8 cellular contexts compared by ENCODE assay signal in the genomic region with DNA sequence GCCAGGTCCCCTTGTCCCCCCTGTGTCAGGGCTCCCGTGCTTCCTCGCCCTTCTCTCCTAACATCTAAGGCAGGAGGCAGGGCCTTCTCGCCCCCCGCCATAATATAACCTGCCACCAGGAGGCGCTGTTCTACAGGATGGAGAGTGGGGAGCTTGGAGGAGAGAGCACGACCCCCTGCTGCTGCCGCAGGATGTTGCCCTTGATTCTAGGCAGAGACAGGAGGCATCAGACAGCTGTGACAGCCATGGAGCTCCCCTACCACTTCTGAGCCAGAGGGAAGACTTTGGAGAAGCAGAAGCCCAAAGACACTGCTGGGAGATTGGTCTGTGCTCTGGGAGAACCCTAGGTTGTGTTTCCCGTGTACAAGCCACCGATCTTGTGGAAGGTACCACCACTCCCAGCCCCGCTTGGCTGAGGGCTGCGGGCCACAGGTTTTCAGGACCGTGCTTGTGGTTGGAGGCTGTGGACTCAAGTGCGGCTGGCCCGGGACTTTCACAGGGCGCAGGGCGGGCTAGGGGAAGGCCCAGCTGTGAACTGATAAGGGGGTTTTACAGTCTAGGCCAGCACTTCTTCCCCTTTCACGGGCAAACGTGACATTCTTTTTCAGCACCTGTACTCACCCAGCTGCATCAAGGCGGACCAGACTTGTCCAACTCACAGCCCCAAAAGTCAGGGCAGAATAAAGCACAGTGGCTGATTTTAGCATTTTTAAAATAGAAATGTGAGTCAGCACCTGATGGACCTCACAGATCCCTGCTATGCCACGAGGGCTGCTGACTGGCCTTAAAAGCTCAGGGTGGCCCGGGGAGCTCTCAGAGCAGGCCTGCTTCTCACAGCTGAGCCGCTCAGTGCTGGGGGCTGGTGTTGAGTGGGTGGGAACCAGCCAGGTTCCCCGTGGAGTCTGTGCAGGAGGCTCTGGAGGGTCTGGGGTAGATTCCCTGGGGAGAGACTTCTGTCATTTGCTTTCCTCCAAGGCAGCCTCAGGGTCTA. TPM values are rescaled to one million over a fixed set of nuclear protein-coding genes. Genes with fewer than 3 reads are reported as not detected.
DNase-seq lines count a peak whose midpoint lies in the region; ATAC-seq and TF ChIP-seq lines count a peak whose summit lies in the region.

No MANE protein-coding gene starts in this region.

- no peak overlapping the region for H3K18ac ChIP-seq in IMR-90 (ENCODE audit: low read depth, low read length)

- H3K4ac ChIP-seq in IMR-90 (ENCODE audit: low read depth, low read length): no peak overlapping the region

- peak; percentile 69 for TF ChIP-seq RAD21 in IMR-90 (IDR thresholded peaks at IDR 0.05; ENCODE audit: low read length)

- BruUV-seq in IMR-90 (replicated peaks; lab: Mats Ljungman, UMichigan): no TSS peak

- CTCF ChIA-PET in IMR-90 (lab: Yijun Ruan, JAX): interaction anchor here (0.5 to 1.5 kb wide), 3 partner anchors 8 to 575 kb away, joined by 3 to 4 read pairs (median 3); no protein-coding TSS in a partner anchor

- no peak overlapping the region for H2BK15ac ChIP-seq in IMR-90 (ENCODE audit: low read depth, low read length)

- POLR2A ChIA-PET in IMR-90 (lab: Charles Lee; ENCODE audit: unreplicated experiment): no interaction called here

- H3K4me3 ChIP-seq in IMR-90 (ENCODE audit: insufficient read depth, low read depth, low read length): no peak overlapping the region

- no peak overlapping the region for H3K27ac ChIP-seq in IMR-90 (ENCODE audit: insufficient read depth, low read length)

- H4K5ac ChIP-seq in IMR-90 (ENCODE audit: low read depth, low read length): no peak overlapping the region

- no peak overlapping the region for H3K14ac ChIP-seq in IMR-90 (replicated peaks; ENCODE audit: low read depth, low read length)

- no peak for TF ChIP-seq POLR2A in IMR-90 (IDR thresholded peaks at IDR 0.05; ENCODE audit: low read depth, low read length)

- H3K36me3 ChIP-seq in IMR-90 (ENCODE audit: control insufficient read depth, insufficient read depth, low read length): no peaks in the 10 kb centered on the region

- H2AK9ac ChIP-seq in IMR-90 (replicated peaks; ENCODE audit: low read depth, low read length, poor library complexity): peak overlapping the region; percentile 70

- ATAC-seq in GM21723 (IDR thresholded peaks at IDR 0.05; ENCODE audit: unreplicated experiment) (peak; percentile 93), IMR-90 (ENCODE audit: low read depth) (peak; percentile 73), Right ventricle myocardium superior (ENCODE audit: poor library complexity) (peak; percentile 38)

- peak overlapping the region; percentile 77 for H2AFZ ChIP-seq in IMR-90 (replicated peaks; ENCODE audit: low read length, poor library complexity)

- no peak overlapping the region for H4K91ac ChIP-seq in IMR-90 (ENCODE audit: insufficient read depth, low read depth, low read length)

- peak; percentile 16 for DNase-seq in G401 (ENCODE audit: low spot score)
- DNase-seq in IMR-90: peak; percentile 37
- peak; percentile 67 for DNase-seq in SIG-M5 treated with dmso at 0.1 percent for 504 hours (lab: John Stamatoyannopoulos, UW; ENCODE audit: unreplicated experiment)
- peak; percentile 97 for DNase-seq in activated effector memory CD4-positive, alpha-beta T cell treated with anti-CD3 and anti-CD28 coated beads, Interleukin-2, amount 50 U/mL, for 16 hours
- peak; percentile 70 for DNase-seq in Right ventricle myocardium superior
- DNase-seq in renal cortical epithelial cell (ENCODE audit: low read depth): peak; percentile 18
- no peak for DNase-seq in cerebellar nuclear complex (lab: John Stamatoyannopoulos, UW)

- no peak overlapping the region for H4K8ac ChIP-seq in IMR-90 (ENCODE audit: low read depth in 2 of 2, low read length in 2 of 2)

- H3K9me3 ChIP-seq in IMR-90 (ENCODE audit: control insufficient read depth, insufficient read depth, low read length): no peaks in the 10 kb centered on the region

- peak; percentile 68 for TF ChIP-seq CTCF in IMR-90 (conservative IDR thresholded peaks at IDR 0.05; ENCODE audit: low read depth, low read length)

- dilution Hi-C loops in IMR-90 (cut with HindIII; ENCODE audit: low sequenced_read_pairs, unreplicated experiment): no loop called here

- H2AK5ac ChIP-seq in IMR-90 (ENCODE audit: low read depth, low read length): no peak overlapping the region

- no peaks in the 10 kb centered on the region for H3K4me1 ChIP-seq in IMR-90 (ENCODE audit: control insufficient read depth, insufficient read depth, low read length)

- H3K9me1 ChIP-seq in IMR-90 (ENCODE audit: insufficient read depth, low read length): peaks cover 2% of the 10 kb centered on the region; the same call in 1 of the 2 replicates

- no peak overlapping the region for H2BK20ac ChIP-seq in IMR-90 (ENCODE audit: low read depth, low read length)

- H3K4me2 ChIP-seq in IMR-90 (ENCODE audit: low read depth, low read length): no peak overlapping the region

- WGBS in IMR-90 (ENCODE audit: extremely low coverage in 2 of 2, insufficient read length in 1 of 2), 2 experiments: 49% methylated on average over 8 of the region's 23 CpGs; no CpG with 5 or more reads in 1 of the 2 experiments

- H3K79me1 ChIP-seq in IMR-90 (ENCODE audit: low read depth in 1 of 2, low read length in 2 of 2): no peaks in the 10 kb centered on the region

- in situ Hi-C loops in G401 (cut with HindIII; ENCODE audit: low sequenced_read_pairs): no loop called here
- in situ Hi-C loops in IMR-90 (cut with MboI; ENCODE audit: low sequenced_read_pairs): no loop called here

- H3K27me3 ChIP-seq in IMR-90 (ENCODE audit: control insufficient read depth, insufficient read depth, low read length): peaks cover 7% of the 10 kb centered on the region

- no peaks in the 10 kb centered on the region for H4K20me1 ChIP-seq in IMR-90 (ENCODE audit: insufficient read depth, low read length)

- H3K9ac ChIP-seq in IMR-90 (ENCODE audit: low read depth, low read length): no peak overlapping the region

- H2BK5ac ChIP-seq in IMR-90 (ENCODE audit: low read depth, low read length, poor library complexity, severe bottlenecking): no peak overlapping the region

- no peak overlapping the region for H2BK120ac ChIP-seq in IMR-90 (ENCODE audit: low read depth, low read length)

- no peak overlapping the region for H3K56ac ChIP-seq in IMR-90 (ENCODE audit: extremely low read depth, insufficient read depth, low read length)

- no peak overlapping the region for H3K23ac ChIP-seq in IMR-90 (ENCODE audit: low read depth, low read length)

- intact Hi-C loops in IMR-90 (cut with micrococcal nuclease) (loop anchor here (5.0 kb wide), 1 partner anchor 126 kb away; no protein-coding TSS in a partner anchor), Right ventricle myocardium superior (cut with DNase I) (no loop called here)

TF ChIP-seq in IMR-90, 13 proteins besides CTCF, POLR2A, EP300 and RAD21:
- TF ChIP-seq FOS (IDR thresholded peaks at IDR 0.05; ENCODE audit: low read depth, low read length) (no peak), MAZ (IDR thresholded peaks at IDR 0.05; ENCODE audit: borderline replicate concordance, low read depth, low read length) (peak; percentile 39; the same call in 1 of the 2 replicates), SMC3 (IDR thresholded peaks at IDR 0.05; ENCODE audit: low read depth, low read length) (peak; percentile 31)

RNA-seq across cellular contexts. Expression of gene TIGIT, which starts 2.6 kb away (rescaled TPM):
- not detected in 2 replicates for total RNA-seq in G401 (2014; rRNA removed; shearing (Covaris generic))
- total RNA-seq in IMR-90 (2012; rRNA removed) (not detected in 2 replicates), Right ventricle myocardium superior (not detected), renal cortical epithelial cell (not detected in 2 replicates)
- not detected in 2 replicates for polyA plus RNA-seq in IMR-90 (2012; rRNA removed)
- polyA plus RNA-seq in IMR-90 (2012; cell fraction: cytosol; rRNA removed): not detected in 2 replicates
- polyA plus RNA-seq in IMR-90 (2012; cell fraction: nucleus; rRNA removed; ENCODE audit: low replicate concordance): not detected in 2 replicates

RNA-seq across cellular contexts. Expression of gene ZNF80, which starts 53.8 kb away (rescaled TPM):
- not detected in 2 replicates for total RNA-seq in G401 (2014; rRNA removed; shearing (Covaris generic))
- total RNA-seq in IMR-90 (2012; rRNA removed) (not detected in 2 replicates), Right ventricle myocardium superior (not detected), renal cortical epithelial cell (not detected in 2 replicates)
- not detected in 2 replicates for polyA plus RNA-seq in IMR-90 (2012; rRNA removed)
- polyA plus RNA-seq in IMR-90 (2012; cell fraction: cytosol; rRNA removed): not detected in 2 replicates
- 0.06 TPM in 1 of 2 replicates, not detected in the other for polyA plus RNA-seq in IMR-90 (2012; cell fraction: nucleus; rRNA removed; ENCODE audit: low replicate concordance)

Comparison
In these comparisons a context has a peak if more than half of its experiments do, and no peak if none do; other contexts are left out.
1. DNase-seq: peak in G401 (single experiment), IMR-90 (single experiment), SIG-M5 treated with dmso at 0.1 percent for 504 hours (single experiment), activated effector memory CD4-positive, alpha-beta T cell treated with anti-CD3 and anti-CD28 coated beads, Interleukin-2, amount 50 U/mL, for 16 hours (single experiment), Right ventricle myocardium superior (single experiment) and renal cortical epithelial cell (single experiment); none in cerebellar nuclear complex (0 of 2).
2. ATAC-seq: peak in every context shown above with its lines; median percentile 93 in GM21723; 73 in IMR-90; 38 in Right ventricle myocardium superior.